ENCODE assay signal across 29 cellular contexts in the genomic region with DNA sequence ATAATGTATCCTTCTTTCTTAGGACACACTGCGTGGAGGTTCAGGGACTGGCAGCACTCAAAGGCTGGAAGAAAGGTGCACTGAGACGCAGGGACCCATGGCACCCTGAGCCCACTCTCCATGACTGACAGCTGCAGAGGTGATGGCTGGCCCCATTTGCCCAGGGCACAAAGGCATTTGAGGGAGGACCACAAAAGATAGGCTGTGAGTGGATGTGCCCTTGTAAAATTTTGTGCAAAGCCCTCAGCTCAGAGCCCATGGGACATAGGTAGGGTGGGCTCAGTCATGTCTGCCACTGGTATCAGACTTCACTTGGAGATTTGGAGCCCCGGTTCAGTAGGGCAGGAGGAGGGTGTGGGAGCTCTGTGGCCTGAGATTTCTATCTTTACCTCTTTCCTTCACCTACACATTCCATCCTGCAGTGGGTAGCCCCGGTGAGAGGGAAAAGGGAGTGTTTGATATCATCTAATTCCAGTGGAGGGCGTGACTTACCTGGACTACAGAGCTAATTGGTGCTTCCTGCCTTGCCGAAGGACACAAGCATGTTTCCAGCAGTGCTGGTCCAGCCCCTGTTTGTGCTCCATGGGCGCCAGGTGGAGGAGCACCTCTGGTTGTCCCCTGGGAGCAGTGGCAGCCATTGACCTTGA.
"Had no signal": no experiment of that assay in that cellular context is flagged by ENCODE, and none has a peak within 500 bp of the region (broad histone marks: within the 10 kb centered on the region; RNA-seq: fewer than 3 reads in every experiment).

No MANE protein-coding gene starts in this region.

- FAIRE-seq: islet of Langerhans, TTC549 had no signal

- H3K27ac ChIP-seq: ascending aorta, brain microvascular endothelial cell, gastroesophageal sphincter, neural progenitor cell, testis, vagina, WERI-Rb-1 had no signal

- H3K9ac ChIP-seq: neural progenitor cell had no signal

- H3K9me3 ChIP-seq: ascending aorta, gastroesophageal sphincter, testis, vagina had no signal

- H3K27ac Mint-ChIP-seq: activated naive CD4-positive, alpha-beta T cell treated with anti-CD3 and anti-CD28 coated beads, Interleukin-2, amount 50 U/mL, for 72 hours; activated T-cell treated with anti-CD3 and anti-CD28 coated beads, Interleukin-2, amount 50 U/mL, for 24 hours; activated T-helper 17 cell treated with anti-CD3 and anti-CD28 coated beads, Interleukin-2, amount 50 U/mL, for 72 hours; neural progenitor cell; stimulated activated naive B cell treated with anti-CD40 and anti-IgM and Interleukin-4, amounts not matched to agents 10 μg/mL and 1 μg/mL and 100 μg/mL, for 72 hours; type B pancreatic cell had no signal

- H3K4me1 Mint-ChIP-seq: activated T-helper 17 cell treated with anti-CD3 and anti-CD28 coated beads, Interleukin-2, amount 50 U/mL, for 72 hours; naive thymus-derived CD4-positive, alpha-beta T cell had no signal

- H3K9me3 Mint-ChIP-seq: activated naive CD4-positive, alpha-beta T cell treated with anti-CD3 and anti-CD28 coated beads, Interleukin-2, amount 50 U/mL, for 72 hours; activated T-cell treated with anti-CD3 and anti-CD28 coated beads, Interleukin-2, amount 50 U/mL, for 24 hours; activated T-helper 17 cell treated with anti-CD3 and anti-CD28 coated beads, Interleukin-2, amount 50 U/mL, for 72 hours; neural progenitor cell; stimulated activated naive B cell treated with anti-CD40 and anti-IgM and Interleukin-4, amounts not matched to agents 10 μg/mL and 1 μg/mL and 100 μg/mL, for 72 hours; type B pancreatic cell had no signal

- H3K36me3 Mint-ChIP-seq: activated naive CD4-positive, alpha-beta T cell treated with anti-CD3 and anti-CD28 coated beads, Interleukin-2, amount 50 U/mL, for 72 hours; naive thymus-derived CD4-positive, alpha-beta T cell; neural progenitor cell; stimulated activated naive B cell treated with anti-CD40 and anti-IgM and Interleukin-4, amounts not matched to agents 10 μg/mL and 1 μg/mL and 100 μg/mL, for 72 hours; type B pancreatic cell had no signal

- ATAC-seq: activated naive CD4-positive, alpha-beta T cell treated with anti-CD3 and anti-CD28 coated beads, Interleukin-2, amount 50 U/mL, for 72 hours; activated T-helper 17 cell treated with anti-CD3 and anti-CD28 coated beads, Interleukin-2, amount 50 U/mL, for 72 hours; esophagus mucosa; gastroesophageal sphincter; left cardiac atrium; naive thymus-derived CD4-positive, alpha-beta T cell; sciatic nerve had no signal

- DNase-seq: activated CD4-positive, alpha-beta T cell treated with anti-CD3 and anti-CD28 coated beads for 1 hour; activated CD4-positive, alpha-beta T cell treated with anti-CD3 and anti-CD28 coated beads, Interleukin-2, amount 50 U/mL, for 4 hours; activated CD8-positive, alpha-beta memory T cell treated with anti-CD3 and anti-CD28 coated beads for 24 hours; activated CD8-positive, alpha-beta memory T cell treated with anti-CD3 and anti-CD28 coated beads, Interleukin-2, amount 50 U/mL, for 4 hours; activated T-cell treated with anti-CD3 and anti-CD28 coated beads, Interleukin-2, amount 50 U/mL, for 24 hours; brain microvascular endothelial cell; central memory CD4-positive, alpha-beta T cell; dermis blood vessel endothelial cell; effector CD8-positive, alpha-beta T cell; head of caudate nucleus; hypothalamus; left cardiac atrium; naive thymus-derived CD4-positive, alpha-beta T cell; stimulated activated CD4-positive, alpha-beta T cell treated with anti-CD3 and anti-CD28 coated beads, Interleukin-15, amount 100 ng/mL, for 24 hours; stimulated activated naive B cell treated with anti-CD40 and anti-IgM and Interleukin-4, amounts not matched to agents 10 μg/mL and 1 μg/mL and 100 μg/mL, for 72 hours; testis; WERI-Rb-1 had no signal

- H3K27me3 ChIP-seq: ascending aorta, brain microvascular endothelial cell, neural progenitor cell, testis, vagina had no signal

- H3K4me1 ChIP-seq: ascending aorta, gastroesophageal sphincter, testis, vagina had no signal

- H3K36me3 ChIP-seq: ascending aorta, brain microvascular endothelial cell, gastroesophageal sphincter, neural progenitor cell, vagina, WERI-Rb-1 had no signal

- H3K4me3 Mint-ChIP-seq: activated T-cell treated with anti-CD3 and anti-CD28 coated beads, Interleukin-2, amount 50 U/mL, for 24 hours; activated T-helper 17 cell treated with anti-CD3 and anti-CD28 coated beads, Interleukin-2, amount 50 U/mL, for 72 hours; naive thymus-derived CD4-positive, alpha-beta T cell; neural progenitor cell; stimulated activated naive B cell treated with anti-CD40 and anti-IgM and Interleukin-4, amounts not matched to agents 10 μg/mL and 1 μg/mL and 100 μg/mL, for 72 hours; type B pancreatic cell had no signal

- H3K4me2 ChIP-seq: neural progenitor cell, smooth muscle cell had no signal

- H3K4me3 ChIP-seq: ascending aorta, gastroesophageal sphincter, neural progenitor cell, smooth muscle cell, testis, vagina had no signal

- H2AFZ ChIP-seq: neural progenitor cell had no signal
